8 cellular contexts compared by ENCODE assay signal in the genomic region with DNA sequence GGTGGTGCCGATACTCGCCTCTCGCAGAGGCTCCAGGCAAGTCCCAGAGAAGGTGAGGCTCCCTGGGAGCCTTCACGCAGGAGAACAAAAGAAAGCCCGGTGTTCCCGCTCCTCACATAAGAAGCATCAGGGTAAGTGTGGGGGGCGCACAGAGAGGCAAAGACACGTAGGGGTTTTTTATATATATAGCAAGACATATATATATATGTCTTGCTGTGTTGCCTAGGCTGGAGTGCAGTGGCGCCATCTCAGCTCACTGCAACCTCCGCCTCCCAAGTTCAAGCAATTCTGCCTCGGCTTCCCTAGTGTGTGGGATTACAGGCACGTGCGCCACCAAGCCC.
DNase-seq lines count a peak whose midpoint lies in the region; TF ChIP-seq lines count a peak whose summit lies in the region.

No MANE protein-coding gene starts in this region.

- POLR2A ChIA-PET in SK-N-SH (lab: Yijun Ruan, JAX): no interaction called here

- peaks cover 15% of the 10 kb centered on the region for H3F3A ChIP-seq in SK-N-SH (replicated peaks; ENCODE audit: insufficient read depth)

- H3K9ac ChIP-seq in SK-N-SH: no peak overlapping the region

- H3K4me3 Mint-ChIP-seq in activated naive CD4-positive, alpha-beta T cell treated with anti-CD3 and anti-CD28 coated beads, Interleukin-2, amount 50 U/mL, for 24 hours: peak overlapping the region; percentile 84
- H3K4me3 Mint-ChIP-seq in immature natural killer cell (peak overlapping the region; percentile 76 to 91 (median 84)), type B pancreatic cell (peak overlapping the region; percentile 74)

- peak overlapping the region; percentile 30 for H3K27ac Mint-ChIP-seq in activated naive CD4-positive, alpha-beta T cell treated with anti-CD3 and anti-CD28 coated beads, Interleukin-2, amount 50 U/mL, for 24 hours
- H3K27ac Mint-ChIP-seq in immature natural killer cell: peak overlapping the region in 1 of 6 donors; percentile 37
- peak overlapping the region; percentile 74 for H3K27ac Mint-ChIP-seq in type B pancreatic cell

- no peak for TF ChIP-seq EP300 in SK-N-SH (IDR thresholded peaks at IDR 0.05; ENCODE audit: borderline replicate concordance in 1 of 2, low read depth in 1 of 2, low read length in 1 of 2)

- H4K20me1 ChIP-seq in SK-N-SH (ENCODE audit: insufficient read depth): no peaks in the 10 kb centered on the region

- no peak for TF ChIP-seq RAD21 in SK-N-SH (IDR thresholded peaks at IDR 0.05; ENCODE audit: low read length)

- H3K36me3 ChIP-seq in SK-N-SH (replicated peaks in 1 of 2; ENCODE audit: control insufficient read depth in 1 of 2, insufficient read depth in 2 of 2, low read length in 1 of 2): no peaks in the 10 kb centered on the region

- H3K9me3 Mint-ChIP-seq in activated naive CD4-positive, alpha-beta T cell treated with anti-CD3 and anti-CD28 coated beads, Interleukin-2, amount 50 U/mL, for 24 hours: no peaks in the 10 kb centered on the region
- H3K9me3 Mint-ChIP-seq in immature natural killer cell: no peaks in the 10 kb centered on the region
- no peaks in the 10 kb centered on the region for H3K9me3 Mint-ChIP-seq in type B pancreatic cell

- H2AFZ ChIP-seq in SK-N-SH (ENCODE audit: low read depth): peak overlapping the region; percentile 71

- TF ChIP-seq CTCF in SK-N-SH (IDR thresholded peaks at IDR 0.05) (no peak), type B pancreatic cell (conservative IDR thresholded peaks at IDR 0.05) (peak; percentile 20)

- no peaks in the 10 kb centered on the region for H3K9me2 ChIP-seq in SK-N-SH

- H3K4me1 Mint-ChIP-seq in activated naive CD4-positive, alpha-beta T cell treated with anti-CD3 and anti-CD28 coated beads, Interleukin-2, amount 50 U/mL, for 24 hours: peaks cover 23% of the 10 kb centered on the region
- H3K4me1 Mint-ChIP-seq in immature natural killer cell: peaks cover 33 to 39% of the 10 kb centered on the region in 2 donors
- peaks cover 19% of the 10 kb centered on the region for H3K4me1 Mint-ChIP-seq in type B pancreatic cell (ENCODE audit: unreplicated experiment)

- no peaks in the 10 kb centered on the region for H3K79me2 ChIP-seq in SK-N-SH (ENCODE audit: insufficient read depth)

- WGBS in SK-N-SH (ENCODE audit: low lambda C conversion rate): 33% methylated on average over 13 of the region's 13 CpGs

- CTCF ChIA-PET in SK-N-SH (lab: Yijun Ruan, JAX): interaction anchor here (0.6 to 6.2 kb wide), 50 partner anchors 9 to 1334 kb away, joined by 3 to 55 read pairs (median 4); no protein-coding TSS in a partner anchor

- H3K4me3 ChIP-seq in SK-N-SH (ENCODE audit: low read depth in 2 of 2, low read length in 1 of 2): peak overlapping the region; percentile 40 to 56

- H3K4me1 ChIP-seq in SK-N-SH (ENCODE audit: control insufficient read depth in 1 of 2, insufficient read depth in 2 of 2, low read depth in 1 of 2, low read length in 1 of 2): no peaks in the 10 kb centered on the region; a peak in 2 of 4 replicates

- no peak for DNase-seq in activated naive CD4-positive, alpha-beta T cell treated with Interleukin-2 at 50 U/mL for 16 hours
- DNase-seq in SK-N-SH: no peak
- no peak for DNase-seq in immature natural killer cell
- DNase-seq in type B pancreatic cell (ENCODE audit: extremely low spot score, unreplicated experiment): no peak
- DNase-seq in GF-D8 (lab: John Stamatoyannopoulos, UW): no peak
- DNase-seq in HuH-7.5 (ENCODE audit: low spot score): no peak
- no peak for DNase-seq in NK-92 treated with Interleukin-12 subunit alpha and Interleukin-12 subunit beta, amount 100 ng/mL, for 24 hours (lab: John Stamatoyannopoulos, UW)

- peak overlapping the region; percentile 55 for H3K4me2 ChIP-seq in SK-N-SH

- no peaks in the 10 kb centered on the region for H3K27me3 Mint-ChIP-seq in activated naive CD4-positive, alpha-beta T cell treated with anti-CD3 and anti-CD28 coated beads, Interleukin-2, amount 50 U/mL, for 24 hours
- peaks cover 9 to 21% (median 19%) of the 10 kb centered on the region in 3 donors for H3K27me3 Mint-ChIP-seq in immature natural killer cell (ENCODE audit: low read depth in 3 of 3)
- peaks cover 3% of the 10 kb centered on the region for H3K27me3 Mint-ChIP-seq in type B pancreatic cell

- no peaks in the 10 kb centered on the region for H3K36me3 Mint-ChIP-seq in activated naive CD4-positive, alpha-beta T cell treated with anti-CD3 and anti-CD28 coated beads, Interleukin-2, amount 50 U/mL, for 24 hours
- H3K36me3 Mint-ChIP-seq in immature natural killer cell: no peaks in the 10 kb centered on the region
- H3K36me3 Mint-ChIP-seq in type B pancreatic cell: no peaks in the 10 kb centered on the region

- H3K27ac ChIP-seq in SK-N-SH (ENCODE audit: low read depth in 2 of 2, low read length in 1 of 2): no peak overlapping the region

- H3K9me3 ChIP-seq in SK-N-SH: no peaks in the 10 kb centered on the region

- no peaks in the 10 kb centered on the region for H3K27me3 ChIP-seq in SK-N-SH (ENCODE audit: insufficient read depth)

TF ChIP-seq in SK-N-SH, 30 proteins besides CTCF, POLR2A, EP300 and RAD21:
- TF ChIP-seq ZBTB33 (IDR thresholded peaks at IDR 0.05; ENCODE audit: borderline replicate concordance, low read depth): no peak
- TF ChIP-seq YY1 (IDR thresholded peaks at IDR 0.05; ENCODE audit: low read depth): no peak
- 0 out of 2 replicates have a peak, but pooled peaks have one; percentile 1 for TF ChIP-seq RFX5 (IDR thresholded peaks at IDR 0.05; ENCODE audit: low read length)
- TF ChIP-seq JUND (IDR thresholded peaks at IDR 0.05): no peak
